8 cellular contexts compared by ENCODE assay signal in the genomic region with DNA sequence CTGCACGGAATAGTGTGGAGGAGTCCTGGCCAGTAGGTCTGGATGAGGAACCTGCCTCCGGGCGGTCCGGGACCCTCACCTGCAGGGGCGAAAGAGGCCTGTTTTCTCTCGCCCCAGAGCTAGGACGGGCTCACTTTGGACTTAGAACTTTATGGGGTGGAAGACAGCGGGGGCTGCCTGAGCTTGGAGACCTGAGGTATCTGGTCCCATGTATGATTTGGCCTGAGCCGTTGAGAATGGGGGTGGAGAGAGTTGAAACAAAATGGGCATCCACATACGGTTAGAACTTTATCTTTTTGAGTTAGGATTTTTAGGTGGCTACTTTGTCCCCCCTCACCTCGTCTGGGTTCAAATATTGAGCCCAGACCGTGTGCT. TPM values are rescaled to one million over a fixed set of nuclear protein-coding genes. Genes with fewer than 3 reads are reported as not detected.
DNase-seq lines count a peak whose midpoint lies in the region; ATAC-seq and TF ChIP-seq lines count a peak whose summit lies in the region.

No MANE protein-coding gene starts in this region.

- H3K27me3 Mint-ChIP-seq in activated naive CD4-positive, alpha-beta T cell treated with anti-CD3 and anti-CD28 coated beads, Interleukin-2, amount 10 ng/mL, durations not matched to agents 7 days and 5 days, result no peaks in the 10 kb centered on the region

- peaks cover 96% of the 10 kb centered on the region for H3K79me2 ChIP-seq in SU-DHL-6 (ENCODE audit: insufficient read depth, low read length)

- TF ChIP-seq CTCF in SU-DHL-6 (IDR thresholded peaks at IDR 0.05; ENCODE audit: insufficient read depth, low read length, poor library complexity, severe bottlenecking) (no peak), gastroesophageal sphincter (IDR thresholded peaks at IDR 0.05) (no peak), prostate gland (IDR thresholded peaks at IDR 0.05) (no peak)

- no peaks in the 10 kb centered on the region for H3K9me3 Mint-ChIP-seq in activated naive CD4-positive, alpha-beta T cell treated with anti-CD3 and anti-CD28 coated beads, Interleukin-2, amount 10 ng/mL, durations not matched to agents 7 days and 5 days

- peaks cover 6% of the 10 kb centered on the region; the same call in 1 of the 2 replicates for H3F3A ChIP-seq in SU-DHL-6 (ENCODE audit: insufficient read depth)

- TF ChIP-seq EP300 in gastroesophageal sphincter (IDR thresholded peaks at IDR 0.05), result no peak

- H3K27ac ChIP-seq in SU-DHL-6 (ENCODE audit: low read depth, low read length) (peak overlapping the region; percentile 68), gastroesophageal sphincter (peak overlapping the region; percentile 85 to 100 (median 97)), prostate gland (peak overlapping the region; percentile 96 to 97)

- peaks cover 62% of the 10 kb centered on the region for H3K4me1 Mint-ChIP-seq in activated naive CD4-positive, alpha-beta T cell treated with anti-CD3 and anti-CD28 coated beads, Interleukin-2, amount 10 ng/mL, durations not matched to agents 7 days and 5 days

- no peaks in the 10 kb centered on the region for H3K9me3 ChIP-seq in SU-DHL-6 (ENCODE audit: insufficient read depth, low read length)
- no peaks in the 10 kb centered on the region for H3K9me3 ChIP-seq in gastroesophageal sphincter
- no peaks in the 10 kb centered on the region for H3K9me3 ChIP-seq in prostate gland

- ATAC-seq in HG02759 (IDR thresholded peaks at IDR 0.05; ENCODE audit: unreplicated experiment) (peak; percentile 45), gastroesophageal sphincter (peak; percentile 72)

- intact Hi-C loops in prostate gland (cut with DNase I), result loop anchor here (1.0 kb wide), 1 partner anchor 79 kb away; no protein-coding TSS in a partner anchor

- TF ChIP-seq POLR2A in gastroesophageal sphincter (IDR thresholded peaks at IDR 0.05) (peak in 1 of 2 donors; percentile 40), prostate gland (IDR thresholded peaks at IDR 0.05) (no peak)

- no peaks in the 10 kb centered on the region for H3K9me2 ChIP-seq in SU-DHL-6 (replicated peaks; ENCODE audit: insufficient read depth, low read length)

- 0% methylated on average over 4 to 9 of the region's 12 CpGs for WGBS in gastroesophageal sphincter (ENCODE audit: low coverage in 1 of 2), 2 donors
- 0% methylated on average over 12 of the region's 12 CpGs for WGBS in prostate gland

- H3K4me2 ChIP-seq in SU-DHL-6 (ENCODE audit: low read depth, low read length, poor library complexity, severe bottlenecking), result peak overlapping the region; percentile 87

- H3K4me1 ChIP-seq in gastroesophageal sphincter (peaks cover 11 to 82% (median 28%) of the 10 kb centered on the region in 3 donors), prostate gland (replicated peaks) (peaks cover 9% of the 10 kb centered on the region)

- H3K4me3 Mint-ChIP-seq in activated naive CD4-positive, alpha-beta T cell treated with anti-CD3 and anti-CD28 coated beads, Interleukin-2, amount 10 ng/mL, durations not matched to agents 7 days and 5 days, result peak overlapping the region; percentile 99

- H3K36me3 ChIP-seq in SU-DHL-6 (ENCODE audit: low read length), result peaks cover 16% of the 10 kb centered on the region; the same call in 1 of the 2 replicates
- H3K36me3 ChIP-seq in gastroesophageal sphincter, result no peaks in the 10 kb centered on the region
- no peaks in the 10 kb centered on the region for H3K36me3 ChIP-seq in prostate gland

- peak overlapping the region; percentile 75 for H2AFZ ChIP-seq in SU-DHL-6 (ENCODE audit: low read depth, low read length, severe bottlenecking)

- no peaks in the 10 kb centered on the region for H3K27me3 ChIP-seq in SU-DHL-6 (ENCODE audit: low read length)
- H3K27me3 ChIP-seq in gastroesophageal sphincter, result no peaks in the 10 kb centered on the region
- H3K27me3 ChIP-seq in prostate gland (replicated peaks; ENCODE audit: insufficient read depth), result no peaks in the 10 kb centered on the region

- peak overlapping the region; percentile 84 for H3K4me3 ChIP-seq in SU-DHL-6 (ENCODE audit: insufficient read depth, low read length, poor library complexity, severe bottlenecking)
- H3K4me3 ChIP-seq in gastroesophageal sphincter, result peak overlapping the region; percentile 60 to 90
- peak overlapping the region; percentile 93 to 95 for H3K4me3 ChIP-seq in prostate gland

- DNase-seq in activated naive CD4-positive, alpha-beta T cell treated with anti-CD3 and anti-CD28 coated beads, Interleukin-2, amount 10 ng/mL, durations not matched to agents 7 days and 5 days, result peak; percentile 87
- no peak for DNase-seq in activated naive CD4-positive, alpha-beta T cell treated with Interleukin-2 at 50 U/mL for 16 hours
- DNase-seq in prostate gland (ENCODE audit: low spot score) (no peak), NCI-H2227 (lab: John Stamatoyannopoulos, UW; ENCODE audit: unreplicated experiment) (no peak), NCI-H345 treated with DMSO at 0.1 percent for 48 hours (lab: John Stamatoyannopoulos, UW; ENCODE audit: unreplicated experiment) (no peak)

- peak overlapping the region; percentile 100 for H3K27ac Mint-ChIP-seq in activated naive CD4-positive, alpha-beta T cell treated with anti-CD3 and anti-CD28 coated beads, Interleukin-2, amount 10 ng/mL, durations not matched to agents 7 days and 5 days

- H3K9ac ChIP-seq in SU-DHL-6 (ENCODE audit: low read length), result peak overlapping the region; percentile 92

- peaks cover 12% of the 10 kb centered on the region for H4K20me1 ChIP-seq in SU-DHL-6 (ENCODE audit: low read depth, low read length)

- H3K36me3 Mint-ChIP-seq in activated naive CD4-positive, alpha-beta T cell treated with anti-CD3 and anti-CD28 coated beads, Interleukin-2, amount 10 ng/mL, durations not matched to agents 7 days and 5 days, result peaks cover 25% of the 10 kb centered on the region

- CTCF ChIA-PET in activated naive CD4-positive, alpha-beta T cell treated with anti-CD3 and anti-CD28 coated beads, Interleukin-2, amount 10 ng/mL, durations not matched to agents 7 days and 5 days (lab: Charles Lee), result interaction anchor here (1.1 to 1.7 kb wide), 3 partner anchors 10 to 191 kb away, joined by 3 to 5 read pairs (median 5); partner anchors contain the start of gene EGR1

RNA-seq across cellular contexts. Expression of gene ETF1, which starts 0.7 kb away (rescaled TPM):
- total RNA-seq in gastroesophageal sphincter (100 to 1,000 TPM; 108 to 163 (median 127) TPM), prostate gland (10 to 100 TPM; 58.0 to 64.1 TPM)

RNA-seq across cellular contexts. Expression of gene HSPA9, which starts 31.5 kb away (rescaled TPM):
- total RNA-seq in gastroesophageal sphincter (100 to 1,000 TPM; 201 to 367 (median 267) TPM), prostate gland (100 to 1,000 TPM; 273 to 331 TPM)
